15 cellular contexts compared by ENCODE assay signal in the genomic region with DNA sequence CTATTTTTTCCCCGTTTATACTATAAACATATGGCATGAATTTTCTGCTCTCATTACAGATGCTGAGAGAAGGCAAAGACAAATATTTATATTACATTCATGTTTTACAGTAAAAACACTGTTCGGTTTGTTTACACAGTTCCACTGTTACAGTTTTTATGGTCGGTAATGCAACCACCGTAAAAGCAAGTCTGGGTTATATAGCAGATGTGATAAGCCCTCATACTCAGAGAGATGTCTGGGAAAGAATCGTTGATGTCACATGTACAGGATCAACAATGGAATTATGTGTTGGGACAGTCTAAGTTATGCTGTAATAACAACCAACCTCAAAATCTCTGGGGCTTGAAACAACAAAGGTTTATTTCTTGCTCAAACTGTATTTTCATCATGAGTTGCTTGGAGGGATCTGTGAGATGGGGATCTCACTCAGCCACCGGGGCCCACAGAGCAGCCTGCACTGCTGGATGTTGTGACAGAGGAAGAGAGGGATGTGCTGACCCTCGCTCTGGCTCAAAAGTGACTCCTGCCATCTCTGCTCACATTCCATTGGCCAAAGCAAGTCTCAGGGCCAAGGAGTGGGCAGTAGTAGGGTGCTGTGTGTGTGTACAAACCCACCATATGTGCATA.
A peak's percentile ranks its signal among the peaks of the same experiment; 100 is the strongest.
DNase-seq lines count a peak whose midpoint lies in the region; ATAC-seq and TF ChIP-seq lines count a peak whose summit lies in the region.
"Had no signal": no experiment of that assay in that cellular context is flagged by ENCODE, and none has a peak within 500 bp of the region (broad histone marks: within the 10 kb centered on the region; RNA-seq: fewer than 3 reads in every experiment).

No MANE protein-coding gene starts in this region.

- TF ChIP-seq CTCF in 22Rv1 (IDR thresholded peaks at IDR 0.05) (no peak), HFF-Myc (IDR thresholded peaks at IDR 0.05; ENCODE audit: low read depth, low read length, missing control alignments) (no peak), RWPE2 (IDR thresholded peaks at IDR 0.05; ENCODE audit: poor library complexity, severe bottlenecking) (no peak), left ventricle myocardium inferior (IDR thresholded peaks at IDR 0.05; ENCODE audit: borderline replicate concordance) (no peak)

- H3K4me1 ChIP-seq in RWPE2 (ENCODE audit: insufficient read depth, poor library complexity, severe bottlenecking) (no peaks in the 10 kb centered on the region), left ventricle myocardium inferior (no peaks in the 10 kb centered on the region)
- H3K4me1 ChIP-seq: BLaER1 had no signal

- H3K36me3 ChIP-seq in RWPE2 (ENCODE audit: low read depth) = no peaks in the 10 kb centered on the region
- no peaks in the 10 kb centered on the region for H3K36me3 ChIP-seq in left ventricle myocardium inferior
- H3K36me3 ChIP-seq: BLaER1 had no signal

- no peak overlapping the region for H3K4me3 Mint-ChIP-seq in natural killer cell treated with Interleukin-12 subunit alpha and Interleukin-12 subunit beta and Interleukin-15 and Interleukin-18, amount 100 ng/mL, for 72 hours
- H3K4me3 Mint-ChIP-seq: activated B cell treated with CpG ODN at 0.5 μM for 24 hours, GM23338, memory B cell had no signal

- H3K4me3 ChIP-seq in HFF-Myc (replicated peaks; ENCODE audit: low read depth, low read length) (no peak overlapping the region), RWPE2 (ENCODE audit: severe bottlenecking) (no peak overlapping the region), left ventricle myocardium inferior (no peak overlapping the region)
- H3K4me3 ChIP-seq: BLaER1, GM23338 had no signal

- no peaks in the 10 kb centered on the region for H3K9me3 Mint-ChIP-seq in natural killer cell treated with Interleukin-12 subunit alpha and Interleukin-12 subunit beta and Interleukin-15 and Interleukin-18, amount 100 ng/mL, for 72 hours
- H3K9me3 Mint-ChIP-seq: activated B cell treated with CpG ODN at 0.5 μM for 24 hours, GM23338, memory B cell had no signal

- DNase-seq in HFF-Myc (ENCODE audit: extremely low read depth, low read depth) (peak; percentile 48), RWPE2 (ENCODE audit: low spot score) (no peak), hepatic stellate cell (ENCODE audit: low spot score) (peak; percentile 16), A172 (ENCODE audit: low spot score) (no peak), activated gamma-delta T cell (lab: John Stamatoyannopoulos, UW) (no peak), left ventricle myocardium inferior (no peak)
- no peak for DNase-seq in natural killer cell treated with Interleukin-12 subunit alpha and Interleukin-12 subunit beta and Interleukin-15 and Interleukin-18, amount 100 ng/mL, for 72 hours (ENCODE audit: low spot score)
- DNase-seq: activated B cell treated with CpG ODN at 0.5 μM for 24 hours; erythroblast; stimulated activated CD4-positive, alpha-beta T cell treated with anti-CD3 and anti-CD28 coated beads, Interleukin-12 subunit alpha, Interleukin-12 subunit beta, amount 100 ng/mL, for 4 hours; stimulated activated naive CD4-positive, alpha-beta T cell treated with Interleukin-2 at 50 U/mL for 16 hours had no signal

- H3K27ac Mint-ChIP-seq in natural killer cell treated with Interleukin-12 subunit alpha and Interleukin-12 subunit beta and Interleukin-15 and Interleukin-18, amount 100 ng/mL, for 72 hours = no peak overlapping the region
- H3K27ac Mint-ChIP-seq: activated B cell treated with CpG ODN at 0.5 μM for 24 hours, GM23338, memory B cell had no signal

- H3K36me3 Mint-ChIP-seq in natural killer cell treated with Interleukin-12 subunit alpha and Interleukin-12 subunit beta and Interleukin-15 and Interleukin-18, amount 100 ng/mL, for 72 hours = no peaks in the 10 kb centered on the region

- H3K27me3 Mint-ChIP-seq in natural killer cell treated with Interleukin-12 subunit alpha and Interleukin-12 subunit beta and Interleukin-15 and Interleukin-18, amount 100 ng/mL, for 72 hours = no peaks in the 10 kb centered on the region
- H3K27me3 Mint-ChIP-seq: activated B cell treated with CpG ODN at 0.5 μM for 24 hours, memory B cell had no signal

- 0 out of 3 replicates have a peak, but pooled peaks have one; percentile 25 for ATAC-seq in RWPE2 (ENCODE audit: low read depth)
- ATAC-seq in natural killer cell treated with Interleukin-12 subunit alpha and Interleukin-12 subunit beta and Interleukin-15 and Interleukin-18, amount 100 ng/mL, for 72 hours = no peak
- ATAC-seq: GM23338 had no signal

- H3K27me3 ChIP-seq in RWPE2 (ENCODE audit: insufficient read depth, poor library complexity, severe bottlenecking) (no peaks in the 10 kb centered on the region), left ventricle myocardium inferior (ENCODE audit: low read depth) (no peaks in the 10 kb centered on the region)
- H3K27me3 ChIP-seq: BLaER1 had no signal

- H3K4me1 Mint-ChIP-seq in natural killer cell treated with Interleukin-12 subunit alpha and Interleukin-12 subunit beta and Interleukin-15 and Interleukin-18, amount 100 ng/mL, for 72 hours (ENCODE audit: low read depth in 2 of 2) = peaks cover 0 to 3% of the 10 kb centered on the region in 2 donors
- H3K4me1 Mint-ChIP-seq: GM23338 had no signal

- H3K9me3 ChIP-seq in RWPE2 (ENCODE audit: severe bottlenecking) = no peaks in the 10 kb centered on the region
- no peaks in the 10 kb centered on the region for H3K9me3 ChIP-seq in left ventricle myocardium inferior (replicated peaks)

- intact Hi-C loops in left ventricle myocardium inferior (cut with micrococcal nuclease) = no loop called here

- H3K27ac ChIP-seq in 22Rv1 = 0 out of 2 replicates have a peak overlapping the region, but pooled peaks have one; percentile 13
- no peak overlapping the region for H3K27ac ChIP-seq in RWPE2 (ENCODE audit: poor library complexity, severe bottlenecking)
- no peak overlapping the region for H3K27ac ChIP-seq in left ventricle myocardium inferior (replicated peaks)
- H3K27ac ChIP-seq: BLaER1 had no signal

Comparison
In these comparisons a context has a peak if more than half of its experiments do, and no peak if none do; other contexts are left out.
1. DNase-seq: peak in HFF-Myc (single experiment) and hepatic stellate cell (single experiment); none in RWPE2 (single experiment), A172 (single experiment), activated gamma-delta T cell (single experiment), natural killer cell treated with Interleukin-12 subunit alpha and Interleukin-12 subunit beta and Interleukin-15 and Interleukin-18, amount 100 ng/mL, for 72 hours (single experiment) and left ventricle myocardium inferior (single experiment).